Comparison of ENCODE assay signal across 1 cellular context in genomic region chr1:25705699-25706098, GRCh38.
TF ChIP-seq lines count a peak whose summit lies in the region.

No MANE protein-coding gene starts in this region.

TF ChIP-seq in H1, 55 proteins besides CTCF, POLR2A, EP300 and RAD21 (continued from another document):
- TF ChIP-seq KDM1A (IDR thresholded peaks at IDR 0.05; ENCODE audit: borderline replicate concordance, low read length) = no peak
- TF ChIP-seq USF2 (IDR thresholded peaks at IDR 0.05; ENCODE audit: low read length) = no peak
- no peak for TF ChIP-seq JUN (IDR thresholded peaks at IDR 0.05; ENCODE audit: low read depth, low read length)
- no peak for TF ChIP-seq RXRA (IDR thresholded peaks at IDR 0.05; ENCODE audit: insufficient read depth, low read depth, low read length)
- TF ChIP-seq CHD7 (IDR thresholded peaks at IDR 0.05; ENCODE audit: insufficient replicate concordance, low read length) = no peak
- TF ChIP-seq SRF (IDR thresholded peaks at IDR 0.05; ENCODE audit: low read depth, low read length) = no peak
- no peak for TF ChIP-seq E2F6 (IDR thresholded peaks at IDR 0.05)
- TF ChIP-seq TAF1 (IDR thresholded peaks at IDR 0.05; ENCODE audit: low read depth, low read length) = no peak
- TF ChIP-seq BCL11A (IDR thresholded peaks at IDR 0.05; ENCODE audit: low read depth in 2 of 2, low read length in 2 of 2) = no peak
